In genomic region chr14:70931008-70931407, GRCh38 we compare ENCODE assay signal across 18 cellular contexts. TPM values are rescaled to one million over a fixed set of nuclear protein-coding genes. Genes with fewer than 3 reads are reported as not detected.
A peak's percentile ranks its signal among the peaks of the same experiment; 100 is the strongest.
DNase-seq lines count a peak whose midpoint lies in the region; ATAC-seq and TF ChIP-seq lines count a peak whose summit lies in the region.
"Had no signal": no experiment of that assay in that cellular context is flagged by ENCODE, and none has a peak within 500 bp of the region (broad histone marks: within the 10 kb centered on the region; RNA-seq: fewer than 3 reads in every experiment).

No MANE protein-coding gene starts in this region.

- H2AFZ ChIP-seq in smooth muscle cell (ENCODE audit: low read depth), result no peak overlapping the region

- H3K36me3 ChIP-seq in RWPE2 (ENCODE audit: low read depth) (no peaks in the 10 kb centered on the region), smooth muscle cell (ENCODE audit: low read depth) (no peaks in the 10 kb centered on the region), adrenal gland (replicated peaks in 1 of 2) (no peaks in the 10 kb centered on the region)

- peaks cover 100% of the 10 kb centered on the region for H3K79me2 ChIP-seq in smooth muscle cell (ENCODE audit: low read depth)

- H3K27ac Mint-ChIP-seq in activated T-cell treated with anti-CD3 and anti-CD28 coated beads, Interleukin-2, amount 50 U/mL, for 24 hours, result peak overlapping the region; percentile 42
- H3K27ac Mint-ChIP-seq in effector memory CD8-positive, alpha-beta T cell, result peak overlapping the region; percentile 20 to 32
- H3K27ac Mint-ChIP-seq: B cell had no signal

- DNase-seq in activated T-cell treated with anti-CD3 and anti-CD28 coated beads, Interleukin-2, amount 50 U/mL, for 24 hours, result no peak
- DNase-seq in activated T-cell treated with anti-CD3 and anti-CD28 coated beads, Interleukin-2, amount 50 U/mL, for 1 hour, result no peak
- DNase-seq in RWPE2 (ENCODE audit: low spot score) (no peak), smooth muscle cell (lab: John Stamatoyannopoulos, UW; ENCODE audit: unreplicated experiment) (no peak), substantia nigra (lab: John Stamatoyannopoulos, UW) (no peak), adrenal gland (no peak), AML-193 (lab: John Stamatoyannopoulos, UW) (no peak)
- no peak for DNase-seq in effector memory CD8-positive, alpha-beta T cell
- DNase-seq: DMS79, KBM-7, NCI-H1105 treated with DMSO at 0.1 percent for 48 hours, NCI-H1694, NCI-H510A, NCI-H748 treated with DMSO at 0.1 percent for 48 hours, SHP77 treated with DMSO at 0.1 percent for 48 hours, SK-N-SH had no signal

- no peak for TF ChIP-seq POLR2A in adrenal gland (IDR thresholded peaks at IDR 0.05)

- H3K4me3 Mint-ChIP-seq in activated T-cell treated with anti-CD3 and anti-CD28 coated beads, Interleukin-2, amount 50 U/mL, for 24 hours, result no peak overlapping the region
- no peak overlapping the region for H3K4me3 Mint-ChIP-seq in effector memory CD8-positive, alpha-beta T cell
- H3K4me3 Mint-ChIP-seq: B cell had no signal

- TF ChIP-seq CTCF in RWPE2 (IDR thresholded peaks at IDR 0.05; ENCODE audit: poor library complexity, severe bottlenecking) (no peak), smooth muscle cell (IDR thresholded peaks at IDR 0.05; ENCODE audit: borderline replicate concordance, insufficient read depth, poor library complexity, severe bottlenecking) (no peak), adrenal gland (IDR thresholded peaks at IDR 0.05) (no peak)

- peak; percentile 62 for ATAC-seq in RWPE2 (ENCODE audit: low read depth)
- no peak for ATAC-seq in effector memory CD8-positive, alpha-beta T cell (replicated peaks)

- no peaks in the 10 kb centered on the region for H3K27me3 ChIP-seq in RWPE2 (ENCODE audit: insufficient read depth, poor library complexity, severe bottlenecking)
- H3K27me3 ChIP-seq in smooth muscle cell (ENCODE audit: low read depth), result no peaks in the 10 kb centered on the region
- H3K27me3 ChIP-seq in adrenal gland, result no peaks in the 10 kb centered on the region

- H3K9me3 Mint-ChIP-seq in activated T-cell treated with anti-CD3 and anti-CD28 coated beads, Interleukin-2, amount 50 U/mL, for 24 hours, result no peaks in the 10 kb centered on the region
- no peaks in the 10 kb centered on the region for H3K9me3 Mint-ChIP-seq in effector memory CD8-positive, alpha-beta T cell

- H3K36me3 Mint-ChIP-seq in activated T-cell treated with anti-CD3 and anti-CD28 coated beads, Interleukin-2, amount 50 U/mL, for 24 hours (ENCODE audit: low read depth), result peaks cover 9% of the 10 kb centered on the region
- H3K36me3 Mint-ChIP-seq in effector memory CD8-positive, alpha-beta T cell (ENCODE audit: insufficient read depth), result peaks cover 2% of the 10 kb centered on the region

- peaks cover 99% of the 10 kb centered on the region for H4K20me1 ChIP-seq in smooth muscle cell (ENCODE audit: low read depth)

- no peak overlapping the region for H3K4me3 ChIP-seq in RWPE2 (ENCODE audit: severe bottlenecking)
- H3K4me3 ChIP-seq in smooth muscle cell, result no peak overlapping the region
- H3K4me3 ChIP-seq in adrenal gland, result no peak overlapping the region

- H3K4me1 ChIP-seq in RWPE2 (ENCODE audit: insufficient read depth, poor library complexity, severe bottlenecking) (peaks cover 31% of the 10 kb centered on the region), smooth muscle cell (ENCODE audit: low read depth) (peaks cover 9% of the 10 kb centered on the region), adrenal gland (replicated peaks in 1 of 2) (peaks cover 24 to 66% of the 10 kb centered on the region in 2 donors)

- intact Hi-C loops in adrenal gland (cut with DNase I), result no loop called here

- no peaks in the 10 kb centered on the region for H3K27me3 Mint-ChIP-seq in activated T-cell treated with anti-CD3 and anti-CD28 coated beads, Interleukin-2, amount 50 U/mL, for 24 hours
- no peaks in the 10 kb centered on the region for H3K27me3 Mint-ChIP-seq in effector memory CD8-positive, alpha-beta T cell
- H3K27me3 Mint-ChIP-seq: B cell had no signal

- peaks cover 77% of the 10 kb centered on the region for H3K4me1 Mint-ChIP-seq in activated T-cell treated with anti-CD3 and anti-CD28 coated beads, Interleukin-2, amount 50 U/mL, for 24 hours (ENCODE audit: low read depth)
- peaks cover 42 to 70% of the 10 kb centered on the region in 2 donors for H3K4me1 Mint-ChIP-seq in effector memory CD8-positive, alpha-beta T cell (ENCODE audit: low read depth in 2 of 2)

- peak overlapping the region; percentile 52 for H3K4me2 ChIP-seq in smooth muscle cell
- H3K4me2 ChIP-seq: SK-N-SH had no signal

- peak overlapping the region; percentile 13 for H3K27ac ChIP-seq in RWPE2 (ENCODE audit: poor library complexity, severe bottlenecking)
- peak overlapping the region; percentile 21 for H3K27ac ChIP-seq in smooth muscle cell (ENCODE audit: low read depth)
- H3K27ac ChIP-seq in substantia nigra (ENCODE audit: low read depth, low read length, poor library complexity, severe bottlenecking), result no peak overlapping the region
- H3K27ac ChIP-seq in adrenal gland, result no peak overlapping the region
- H3K27ac ChIP-seq: 22Rv1 had no signal

- H3K9me3 ChIP-seq in RWPE2 (ENCODE audit: severe bottlenecking), result no peaks in the 10 kb centered on the region
- no peaks in the 10 kb centered on the region for H3K9me3 ChIP-seq in smooth muscle cell (replicated peaks; ENCODE audit: low read depth)
- H3K9me3 ChIP-seq in adrenal gland (replicated peaks in 1 of 3), result no peaks in the 10 kb centered on the region
- H3K9me3 ChIP-seq: SK-N-SH had no signal

- H3K9ac ChIP-seq in smooth muscle cell (ENCODE audit: low read depth), result no peak overlapping the region
- H3K9ac ChIP-seq: SK-N-SH had no signal

- H3F3A ChIP-seq in smooth muscle cell (ENCODE audit: low read depth), result peaks cover 4% of the 10 kb centered on the region

RNA-seq across cellular contexts. Expression of gene PCNX1, which starts 23.7 kb away (rescaled TPM):
- 68.2 and 80.3 TPM in 2 replicates for total RNA-seq in smooth muscle cell
- 12.2 and 18.6 TPM in 2 replicates for polyA plus RNA-seq in smooth muscle cell
- total RNA-seq in adrenal gland, result 100 to 1,000 TPM in 5 of 8 donors, 10 to 100 TPM in 3; 84.1 to 196 (median 118) TPM
- polyA plus RNA-seq in adrenal gland, result 10 to 100 TPM; 11.3 to 97.8 (median 15.2) TPM

Comparison
In these comparisons a context has a peak if more than half of its experiments do, and no peak if none do; other contexts are left out.
1. H3K27ac ChIP-seq: peak in RWPE2 (single experiment) and smooth muscle cell (single experiment); none in substantia nigra (single experiment) and adrenal gland (0 of 5).